ENCODE assay signal across 18 cellular contexts in the genomic region with DNA sequence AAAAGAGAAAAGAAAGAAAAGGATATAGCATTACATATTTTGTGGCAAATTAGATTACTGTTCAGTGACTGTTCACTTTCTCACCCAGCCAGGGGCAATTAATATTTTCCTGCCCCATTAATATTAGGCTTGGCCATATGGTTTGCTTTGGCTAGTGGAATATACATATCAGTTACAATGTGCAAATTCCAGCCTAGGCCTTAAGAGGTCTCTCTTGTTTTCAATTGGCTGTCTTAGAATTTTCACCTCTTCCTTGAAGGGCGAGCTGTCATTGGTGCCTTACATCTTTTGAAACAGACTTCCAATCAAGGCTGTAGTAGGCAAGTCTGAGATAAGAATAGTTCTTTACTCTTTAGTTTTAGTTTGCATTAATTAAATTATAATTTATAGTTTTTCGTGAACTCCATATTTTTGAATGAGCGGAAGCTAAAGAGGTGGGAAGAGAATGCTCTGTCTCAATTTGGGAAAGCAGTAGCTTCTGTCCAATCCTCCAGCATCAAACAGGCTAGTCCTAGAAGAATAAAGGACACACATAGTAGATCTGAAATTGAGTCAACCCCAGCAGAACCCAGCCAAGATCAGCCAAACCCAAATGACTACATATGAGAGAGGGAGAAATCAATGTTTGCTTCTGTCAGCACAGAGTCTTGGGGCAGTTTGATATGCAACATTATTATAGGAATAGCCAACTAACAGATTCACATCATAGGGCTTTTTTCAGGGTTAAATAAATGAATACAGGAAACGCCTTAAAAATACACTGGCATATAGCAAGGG.
"Had no signal": no experiment of that assay in that cellular context is flagged by ENCODE, and none has a peak within 500 bp of the region (broad histone marks: within the 10 kb centered on the region; RNA-seq: fewer than 3 reads in every experiment).

No MANE protein-coding gene starts in this region.

- H3K36me3 ChIP-seq: heart left ventricle, right atrium auricular region, tibial nerve, uterus had no signal

- H3K27ac ChIP-seq: epithelial cell of prostate, heart left ventricle, right atrium auricular region, skin epidermis, tibial nerve, uterus had no signal

- H3K4me1 ChIP-seq: right atrium auricular region, tibial nerve, uterus had no signal

- H3K4me3 ChIP-seq: heart left ventricle, right atrium auricular region, skin epidermis, tibial nerve, uterus had no signal

- FAIRE-seq: frontal cortex had no signal

- H3K9me3 ChIP-seq: heart left ventricle, right atrium auricular region, tibial nerve, uterus had no signal

- DNase-seq: activated CD4-positive, alpha-beta T cell treated with anti-CD3 and anti-CD28 coated beads, Interleukin-2, amount 50 U/mL, for 1 hour; activated naive CD4-positive, alpha-beta T cell; activated naive CD8-positive, alpha-beta T cell treated with anti-CD3 and anti-CD28 coated beads, Interleukin-2, amount 10 ng/mL, durations not matched to agents 7 days and 5 days; activated T-cell treated with anti-CD3 and anti-CD28 coated beads for 4 hours; effector memory CD8-positive, alpha-beta T cell; heart left ventricle; nephron progenitor cell; stimulated activated CD4-positive, alpha-beta T cell treated with anti-CD3 and anti-CD28 coated beads, Interleukin-15, amount 100 ng/mL, for 24 hours; stimulated activated CD4-positive, alpha-beta T cell treated with anti-CD3 and anti-CD28 coated beads, Interleukin-4, amount 100 ng/mL, for 1 hour; stimulated activated naive CD4-positive, alpha-beta T cell treated with Interleukin-2 at 50 U/mL for 16 hours; substantia nigra; uterus had no signal

- H3K27me3 ChIP-seq: right atrium auricular region, uterus had no signal

- ATAC-seq: activated CD4-positive, CD25-positive, alpha-beta regulatory T cell treated with anti-CD3 and anti-CD28 coated beads, Interleukin-2, amount 50 U/mL, for 24 hours; effector memory CD8-positive, alpha-beta T cell; heart left ventricle had no signal
